In genomic region chr16:6211644-6212043, GRCh38 we compare ENCODE assay signal across 10 cellular contexts.
"Had no signal": no experiment of that assay in that cellular context is flagged by ENCODE, and none has a peak within 500 bp of the region (broad histone marks: within the 10 kb centered on the region; RNA-seq: fewer than 3 reads in every experiment).

No MANE protein-coding gene starts in this region.

- H3K4me1 ChIP-seq: HAP-1 had no signal

- H3K9me3 ChIP-seq: HAP-1 had no signal

- H3K9ac ChIP-seq: GM23248 had no signal

- H2AFZ ChIP-seq: GM23248, GM23338 had no signal

- H3K27ac ChIP-seq: GM23248 had no signal

- H3K4me3 ChIP-seq: GM23248, GM23338, HAP-1 had no signal

- ATAC-seq: GM23338, HCT116 had no signal

- H3K4me2 ChIP-seq: GM23338 had no signal

- H3K36me3 ChIP-seq: HAP-1 had no signal

- FAIRE-seq: H54 had no signal

- DNase-seq: GM23248, GOT3, H7, H9, HCEC 1CT, HFFc6 had no signal
